19 cellular contexts compared by ENCODE assay signal in the genomic region with DNA sequence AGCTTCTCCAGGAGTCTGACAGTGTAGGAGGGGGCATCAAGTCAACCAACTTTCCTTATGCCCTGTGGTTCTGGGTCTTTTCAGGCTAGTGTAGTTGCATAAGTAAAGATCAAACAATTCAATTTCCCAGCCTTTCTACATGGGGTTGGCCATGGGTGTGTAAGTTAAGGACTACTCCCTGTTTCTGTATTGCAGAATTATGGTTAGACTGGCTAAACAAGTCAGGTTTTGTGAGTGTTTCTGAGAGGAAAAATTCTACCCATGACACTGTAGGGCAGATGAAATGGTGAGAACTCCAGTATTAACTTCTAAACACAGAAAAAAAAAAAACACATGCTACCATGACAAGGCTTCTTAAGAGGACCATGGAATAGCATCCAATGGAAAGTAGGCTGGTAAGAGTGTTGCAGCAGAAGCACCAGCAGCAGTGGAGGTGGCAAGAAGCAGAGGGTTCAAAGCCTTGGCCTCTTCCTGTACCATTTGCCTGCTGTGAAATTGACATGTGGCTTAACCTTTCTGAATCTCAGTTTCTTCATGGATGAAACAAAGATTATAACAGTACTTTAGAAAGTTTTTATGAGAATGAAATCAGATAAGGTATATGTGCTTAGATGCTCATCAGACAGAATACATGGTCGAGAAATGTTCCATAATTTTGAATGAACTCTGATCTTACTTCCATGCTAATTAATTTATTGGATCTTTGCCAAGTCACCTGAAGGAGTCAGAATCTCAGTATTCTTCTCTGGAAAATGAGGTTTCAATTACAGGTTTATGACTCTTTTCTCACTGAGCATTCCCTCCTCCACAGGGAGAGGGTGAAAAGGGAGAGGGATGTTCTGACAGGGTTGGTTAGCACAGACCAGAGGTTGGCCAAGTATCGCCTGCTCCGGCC. TPM values are rescaled to one million over a fixed set of nuclear protein-coding genes. Genes with fewer than 3 reads are reported as not detected.
DNase-seq lines count a peak whose midpoint lies in the region; ATAC-seq and TF ChIP-seq lines count a peak whose summit lies in the region.
"Had no signal": no experiment of that assay in that cellular context is flagged by ENCODE, and none has a peak within 500 bp of the region (broad histone marks: within the 10 kb centered on the region; RNA-seq: fewer than 3 reads in every experiment).

No MANE protein-coding gene starts in this region.

- no peaks in the 10 kb centered on the region for H3K36me3 ChIP-seq in esophagus (ENCODE audit: control insufficient read depth in 2 of 2, insufficient read depth in 2 of 2, low read length in 1 of 2)
- H3K36me3 ChIP-seq: BLaER1 had no signal

- peak; percentile 45 to 46 for ATAC-seq in activated T-cell treated with anti-CD3 and anti-CD28 coated beads, Interleukin-2, amount 50 U/mL, for 72 hours (replicated peaks in 1 of 2)
- ATAC-seq in HG03139 (IDR thresholded peaks at IDR 0.05; ENCODE audit: unreplicated experiment): no peak
- ATAC-seq: activated T-cell treated with anti-CD3 and anti-CD28 coated beads, Interleukin-2, amount 50 U/mL, for 4 hours; SK-N-SH treated with all-trans-retinoic acid at 6 μM for 48 hours; WTC11 had no signal

- H3K4me1 ChIP-seq in esophagus (ENCODE audit: control insufficient read depth in 2 of 2, insufficient read depth in 2 of 2, low read length in 1 of 2): peaks cover 0 to 2% of the 10 kb centered on the region in 2 donors
- H3K4me1 ChIP-seq: BLaER1 had no signal

- TF ChIP-seq CTCF in type B pancreatic cell (conservative IDR thresholded peaks at IDR 0.05): no peak

- no peak for DNase-seq in activated T-cell treated with anti-CD3 and anti-CD28 coated beads, Interleukin-2, amount 50 U/mL, for 72 hours
- no peak for DNase-seq in activated T-cell treated with anti-CD3 and anti-CD28 coated beads, Interleukin-2, amount 50 U/mL, for 1 hour
- DNase-seq in type B pancreatic cell (ENCODE audit: extremely low spot score, unreplicated experiment): no peak
- DNase-seq in stimulated activated CD4-positive, alpha-beta T cell treated with anti-CD3 and anti-CD28 coated beads, Interleukin-4, amount 100 ng/mL, for 1 hour: no peak
- DNase-seq in effector CD8-positive, alpha-beta T cell (lab: John Stamatoyannopoulos, UW): no peak
- DNase-seq: activated CD4-positive, alpha-beta memory T cell treated with anti-CD3 and anti-CD28 coated beads, Interleukin-2, amount 10 ng/mL, durations not matched to agents 7 days and 5 days; activated naive CD4-positive, alpha-beta T cell treated with anti-CD3 and anti-CD28 coated beads, Interleukin-2, amount 50 U/mL, for 16 hours; activated T-cell treated with anti-CD3 and anti-CD28 coated beads, Interleukin-2, amount 50 U/mL, for 4 hours; Calu3; NCI-H1092; NCI-H2029 had no signal

- H3K4me1 Mint-ChIP-seq in activated T-cell treated with anti-CD3 and anti-CD28 coated beads, Interleukin-2, amount 50 U/mL, for 72 hours (ENCODE audit: low read depth): peaks cover 24% of the 10 kb centered on the region
- peaks cover 11% of the 10 kb centered on the region for H3K4me1 Mint-ChIP-seq in type B pancreatic cell (ENCODE audit: unreplicated experiment)

- peaks cover 6% of the 10 kb centered on the region for H3K27me3 Mint-ChIP-seq in activated T-cell treated with anti-CD3 and anti-CD28 coated beads, Interleukin-2, amount 50 U/mL, for 72 hours (ENCODE audit: low read depth)
- no peaks in the 10 kb centered on the region for H3K27me3 Mint-ChIP-seq in type B pancreatic cell

- no peaks in the 10 kb centered on the region for H3K36me3 Mint-ChIP-seq in activated T-cell treated with anti-CD3 and anti-CD28 coated beads, Interleukin-2, amount 50 U/mL, for 72 hours (ENCODE audit: insufficient read depth in 2 of 2)
- no peaks in the 10 kb centered on the region for H3K36me3 Mint-ChIP-seq in type B pancreatic cell
- H3K36me3 Mint-ChIP-seq: WTC11 had no signal

- no peaks in the 10 kb centered on the region for H3K9me3 Mint-ChIP-seq in activated T-cell treated with anti-CD3 and anti-CD28 coated beads, Interleukin-2, amount 50 U/mL, for 72 hours
- peaks cover 8% of the 10 kb centered on the region for H3K9me3 Mint-ChIP-seq in type B pancreatic cell
- H3K9me3 Mint-ChIP-seq: activated CD4-positive, alpha-beta memory T cell treated with anti-CD3 and anti-CD28 coated beads, Interleukin-2, amount 10 ng/mL, durations not matched to agents 7 days and 5 days; activated T-cell treated with anti-CD3 and anti-CD28 coated beads, Interleukin-2, amount 50 U/mL, for 4 hours had no signal

- H3K27me3 ChIP-seq in esophagus (ENCODE audit: control insufficient read depth in 1 of 2, insufficient read depth in 2 of 2, low read length in 2 of 2): no peaks in the 10 kb centered on the region
- H3K27me3 ChIP-seq: BLaER1 had no signal

- 0 out of 2 replicates have a peak, but pooled peaks have one; percentile 35 for TF ChIP-seq EP300 in Ishikawa (IDR thresholded peaks at IDR 0.05; ENCODE audit: borderline replicate concordance)

- H3K9me3 ChIP-seq in esophagus (ENCODE audit: control insufficient read depth in 2 of 2, insufficient read depth in 1 of 2, low read depth in 1 of 2, low read length in 1 of 2): no peaks in the 10 kb centered on the region
- H3K9me3 ChIP-seq: BLaER1 had no signal

- no peak for TF ChIP-seq RAD21 in Ishikawa (IDR thresholded peaks at IDR 0.05; ENCODE audit: low read depth)

- peak overlapping the region; percentile 93 to 96 for H3K27ac ChIP-seq in esophagus (ENCODE audit: low read depth in 2 of 2, low read length in 1 of 2)
- H3K27ac ChIP-seq: BLaER1, RWPE1 had no signal

- WGBS in esophagus, 2 donors: 85 to 87% methylated on average over 3 of the region's 3 CpGs

- H3K4me3 Mint-ChIP-seq in activated T-cell treated with anti-CD3 and anti-CD28 coated beads, Interleukin-2, amount 50 U/mL, for 72 hours: no peak overlapping the region
- H3K4me3 Mint-ChIP-seq in type B pancreatic cell: peak overlapping the region; percentile 61
- H3K4me3 Mint-ChIP-seq: activated CD4-positive, alpha-beta memory T cell treated with anti-CD3 and anti-CD28 coated beads, Interleukin-2, amount 10 ng/mL, durations not matched to agents 7 days and 5 days; activated T-cell treated with anti-CD3 and anti-CD28 coated beads, Interleukin-2, amount 50 U/mL, for 4 hours; WTC11 had no signal

- H3K27ac Mint-ChIP-seq in activated T-cell treated with anti-CD3 and anti-CD28 coated beads, Interleukin-2, amount 50 U/mL, for 72 hours: no peak overlapping the region
- H3K27ac Mint-ChIP-seq in type B pancreatic cell: peak overlapping the region; percentile 98
- H3K27ac Mint-ChIP-seq: activated CD4-positive, alpha-beta memory T cell treated with anti-CD3 and anti-CD28 coated beads, Interleukin-2, amount 10 ng/mL, durations not matched to agents 7 days and 5 days; WTC11 had no signal

- H3K4me3 ChIP-seq in esophagus (ENCODE audit: low read depth in 1 of 2, low read length in 2 of 2): no peak overlapping the region
- H3K4me3 ChIP-seq: BLaER1, lung had no signal

TF ChIP-seq in Ishikawa, 13 proteins besides CTCF, POLR2A, EP300 and RAD21:
- TF ChIP-seq, protein P1, sequence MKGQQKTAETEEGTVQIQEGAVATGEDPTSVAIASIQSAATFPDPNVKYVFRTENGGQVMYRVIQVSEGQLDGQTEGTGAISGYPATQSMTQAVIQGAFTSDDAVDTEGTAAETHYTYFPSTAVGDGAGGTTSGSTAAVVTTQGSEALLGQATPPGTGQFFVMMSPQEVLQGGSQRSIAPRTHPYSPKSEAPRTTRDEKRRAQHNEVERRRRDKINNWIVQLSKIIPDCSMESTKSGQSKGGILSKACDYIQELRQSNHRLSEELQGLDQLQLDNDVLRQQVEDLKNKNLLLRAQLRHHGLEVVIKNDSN (IDR thresholded peaks at IDR 0.05): no peak
- no peak for TF ChIP-seq CREB1 (IDR thresholded peaks at IDR 0.05; ENCODE audit: low read depth)
- TF ChIP-seq NFIC (IDR thresholded peaks at IDR 0.05): peak; percentile 87
- peak; percentile 24; the same call in 1 of the 2 replicates for TF ChIP-seq TCF12 (IDR thresholded peaks at IDR 0.05; ENCODE audit: low read depth)
- TF ChIP-seq FOXM1 (IDR thresholded peaks at IDR 0.05; ENCODE audit: borderline replicate concordance, low read depth): no peak
- TF ChIP-seq TEAD4 (IDR thresholded peaks at IDR 0.05): no peak
- TF ChIP-seq TAF1 (IDR thresholded peaks at IDR 0.05; ENCODE audit: low read depth): no peak
- TF ChIP-seq, protein P2, sequence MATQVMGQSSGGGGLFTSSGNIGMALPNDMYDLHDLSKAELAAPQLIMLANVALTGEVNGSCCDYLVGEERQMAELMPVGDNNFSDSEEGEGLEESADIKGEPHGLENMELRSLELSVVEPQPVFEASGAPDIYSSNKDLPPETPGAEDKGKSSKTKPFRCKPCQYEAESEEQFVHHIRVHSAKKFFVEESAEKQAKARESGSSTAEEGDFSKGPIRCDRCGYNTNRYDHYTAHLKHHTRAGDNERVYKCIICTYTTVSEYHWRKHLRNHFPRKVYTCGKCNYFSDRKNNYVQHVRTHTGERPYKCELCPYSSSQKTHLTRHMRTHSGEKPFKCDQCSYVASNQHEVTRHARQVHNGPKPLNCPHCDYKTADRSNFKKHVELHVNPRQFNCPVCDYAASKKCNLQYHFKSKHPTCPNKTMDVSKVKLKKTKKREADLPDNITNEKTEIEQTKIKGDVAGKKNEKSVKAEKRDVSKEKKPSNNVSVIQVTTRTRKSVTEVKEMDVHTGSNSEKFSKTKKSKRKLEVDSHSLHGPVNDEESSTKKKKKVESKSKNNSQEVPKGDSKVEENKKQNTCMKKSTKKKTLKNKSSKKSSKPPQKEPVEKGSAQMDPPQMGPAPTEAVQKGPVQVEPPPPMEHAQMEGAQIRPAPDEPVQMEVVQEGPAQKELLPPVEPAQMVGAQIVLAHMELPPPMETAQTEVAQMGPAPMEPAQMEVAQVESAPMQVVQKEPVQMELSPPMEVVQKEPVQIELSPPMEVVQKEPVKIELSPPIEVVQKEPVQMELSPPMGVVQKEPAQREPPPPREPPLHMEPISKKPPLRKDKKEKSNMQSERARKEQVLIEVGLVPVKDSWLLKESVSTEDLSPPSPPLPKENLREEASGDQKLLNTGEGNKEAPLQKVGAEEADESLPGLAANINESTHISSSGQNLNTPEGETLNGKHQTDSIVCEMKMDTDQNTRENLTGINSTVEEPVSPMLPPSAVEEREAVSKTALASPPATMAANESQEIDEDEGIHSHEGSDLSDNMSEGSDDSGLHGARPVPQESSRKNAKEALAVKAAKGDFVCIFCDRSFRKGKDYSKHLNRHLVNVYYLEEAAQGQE (IDR thresholded peaks at IDR 0.05; ENCODE audit: low read depth): no peak
- no peak for TF ChIP-seq EGR1 (IDR thresholded peaks at IDR 0.05)

RNA-seq across cellular contexts. Expression of a gene that starts 11.4 kb away (rescaled TPM):
- not detected for total RNA-seq in activated T-cell treated with anti-CD3 and anti-CD28 coated beads, Interleukin-2, amount 50 U/mL, for 72 hours
- polyA plus RNA-seq in esophagus: 100 to 1,000 TPM; 319 to 528 TPM
- 102 and 382 TPM in 2 replicates for total RNA-seq in type B pancreatic cell (ENCODE audit: low replicate concordance)
- total RNA-seq: activated CD4-positive, alpha-beta memory T cell treated with anti-CD3 and anti-CD28 coated beads, Interleukin-2, amount 10 ng/mL, durations not matched to agents 7 days and 5 days; activated T-cell treated with anti-CD3 and anti-CD28 coated beads, Interleukin-2, amount 50 U/mL, for 4 hours; WTC11 had no signal

Comparison
In these comparisons a context has a peak if more than half of its experiments do, and no peak if none do; other contexts are left out.
1. RNA of a gene that starts 11.4 kb away (total RNA-seq): 102 to 382 TPM in type B pancreatic cell; not detected in activated T-cell treated with anti-CD3 and anti-CD28 coated beads, Interleukin-2, amount 50 U/mL, for 72 hours; every median in the first group is over 100 times any median in the second.